ENCODE assay signal across 3 cellular contexts in the genomic region with DNA sequence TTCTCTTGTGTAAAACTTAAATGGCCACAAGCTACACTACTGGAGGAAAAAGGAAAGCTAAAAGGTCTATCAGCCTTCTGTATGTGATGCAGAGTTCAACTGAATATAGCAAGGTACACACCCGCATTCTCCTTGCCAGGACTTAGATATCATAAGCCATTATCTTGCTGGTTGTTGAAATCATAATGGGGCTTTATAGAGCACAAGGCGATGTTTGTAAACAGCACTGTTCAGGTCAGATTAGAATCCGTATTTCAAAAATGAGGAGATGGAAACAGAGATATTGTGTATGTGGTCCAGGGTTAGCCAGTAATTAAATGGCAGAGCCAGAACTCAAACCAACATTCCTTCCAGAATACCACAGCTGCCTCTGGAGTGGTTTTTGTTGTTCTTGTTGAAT. TPM values are rescaled to one million over a fixed set of nuclear protein-coding genes. Genes with fewer than 3 reads are reported as not detected.
"Had no signal": no experiment of that assay in that cellular context is flagged by ENCODE, and none has a peak within 500 bp of the region (broad histone marks: within the 10 kb centered on the region; RNA-seq: fewer than 3 reads in every experiment).

No MANE protein-coding gene starts in this region.

RNA-seq across cellular contexts. Expression of a gene that starts 2.6 kb away (rescaled TPM):
- total RNA-seq: ascending aorta, M059J, SK-MEL-5 had no signal
